Comparison of ENCODE assay signal across 17 cellular contexts in the genomic region with DNA sequence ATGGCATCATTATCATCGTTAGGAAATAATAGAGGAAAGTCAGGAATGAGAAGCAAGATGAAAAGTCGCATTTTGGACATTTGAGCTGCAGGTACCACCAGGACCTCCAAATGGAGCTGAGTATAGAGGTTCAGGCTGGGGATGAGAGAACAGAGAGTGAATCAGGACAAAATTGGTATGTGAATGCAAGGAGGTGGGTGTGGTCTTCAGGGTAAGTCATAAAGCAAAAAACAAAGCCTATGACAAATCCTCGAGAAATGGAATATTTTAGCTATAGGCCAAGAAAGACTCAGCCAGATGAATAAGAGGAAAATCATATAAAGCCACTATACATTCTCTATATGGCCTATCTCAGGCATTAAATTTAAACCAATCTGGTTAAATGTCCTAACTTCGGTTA.
DNase-seq lines count a peak whose midpoint lies in the region; ATAC-seq, FAIRE-seq and TF ChIP-seq lines count a peak whose summit lies in the region.
"Had no signal": no experiment of that assay in that cellular context is flagged by ENCODE, and none has a peak within 500 bp of the region (broad histone marks: within the 10 kb centered on the region; RNA-seq: fewer than 3 reads in every experiment).

No MANE protein-coding gene starts in this region.

- ATAC-seq in RWPE2 (ENCODE audit: low read depth) (peak; percentile 29; the same call in 1 of the 3 replicates), foreskin keratinocyte (peak; percentile 66)
- ATAC-seq: A549 had no signal

- no peaks in the 10 kb centered on the region for H3K9me3 ChIP-seq in RWPE2 (ENCODE audit: severe bottlenecking)
- H3K9me3 ChIP-seq in right atrium auricular region = no peaks in the 10 kb centered on the region
- H3K9me3 ChIP-seq: A549, Caco-2 had no signal

- no peaks in the 10 kb centered on the region for H3K36me3 ChIP-seq in RWPE2 (ENCODE audit: low read depth)
- H3K36me3 ChIP-seq in right atrium auricular region = no peaks in the 10 kb centered on the region

- DNase-seq in H54 (ENCODE audit: insufficient read length, low spot score) = no peak
- DNase-seq in RWPE2 (ENCODE audit: low spot score) = no peak
- DNase-seq in foreskin keratinocyte = peak in 1 of 2 donors; percentile 42
- DNase-seq in AG20443 (ENCODE audit: low spot score) = no peak
- no peak for DNase-seq in dermis blood vessel endothelial cell
- DNase-seq in GM12891 (ENCODE audit: insufficient read length, low spot score) = no peak
- DNase-seq in right atrium auricular region (ENCODE audit: low spot score) = no peak
- DNase-seq: AML-193; Caco-2; CD8-positive, alpha-beta memory T cell; DMS53; KG1 had no signal

- TF ChIP-seq CTCF in RWPE2 (IDR thresholded peaks at IDR 0.05; ENCODE audit: poor library complexity, severe bottlenecking) = no peak
- TF ChIP-seq CTCF in foreskin keratinocyte (conservative IDR thresholded peaks at IDR 0.05) = no peak
- no peak for TF ChIP-seq CTCF in right atrium auricular region (IDR thresholded peaks at IDR 0.05)

- no peak overlapping the region for H3K4me3 ChIP-seq in RWPE2 (ENCODE audit: severe bottlenecking)
- no peak overlapping the region for H3K4me3 ChIP-seq in right atrium auricular region
- H3K4me3 ChIP-seq: A549, BLaER1 had no signal

- no peak for TF ChIP-seq POLR2A in H54 (IDR thresholded peaks at IDR 0.05; ENCODE audit: low read depth, low read length)
- no peak for TF ChIP-seq POLR2A in GM12891 (IDR thresholded peaks at IDR 0.05; ENCODE audit: low read depth, low read length)

- H3K27me3 ChIP-seq in RWPE2 (ENCODE audit: insufficient read depth, poor library complexity, severe bottlenecking) (no peaks in the 10 kb centered on the region), foreskin keratinocyte (no peaks in the 10 kb centered on the region), right atrium auricular region (no peaks in the 10 kb centered on the region)
- H3K27me3 ChIP-seq: BLaER1 had no signal

- H3K27ac ChIP-seq in RWPE2 (ENCODE audit: poor library complexity, severe bottlenecking) (no peak overlapping the region), foreskin keratinocyte (no peak overlapping the region), right atrium auricular region (no peak overlapping the region)
- H3K27ac ChIP-seq: A549, BLaER1, HL-60 had no signal

- FAIRE-seq in H54 (lab: Jason Lieb, UNC) (peak; percentile 58), GM12891 (lab: Jason Lieb, UNC) (no peak)
- FAIRE-seq: A549, G401.6, GM12892 had no signal

- H3K4me1 ChIP-seq in RWPE2 (ENCODE audit: insufficient read depth, poor library complexity, severe bottlenecking) = no peaks in the 10 kb centered on the region
- H3K4me1 ChIP-seq in foreskin keratinocyte = no peaks in the 10 kb centered on the region
- no peaks in the 10 kb centered on the region for H3K4me1 ChIP-seq in right atrium auricular region
- H3K4me1 ChIP-seq: A549, BLaER1, Caco-2 had no signal

TF ChIP-seq in GM12891, 5 proteins besides CTCF, POLR2A, EP300 and RAD21:
- TF ChIP-seq SPI1 (IDR thresholded peaks at IDR 0.05; ENCODE audit: low read depth, low read length) = no peak
- TF ChIP-seq POLR2AphosphoS5 (IDR thresholded peaks at IDR 0.05; ENCODE audit: low read depth, low read length) = no peak
- no peak for TF ChIP-seq POU2F2 (IDR thresholded peaks at IDR 0.05; ENCODE audit: low read depth, low read length)
- no peak for TF ChIP-seq PAX5 (IDR thresholded peaks at IDR 0.05; ENCODE audit: insufficient read depth, low read length, severe bottlenecking)
- no peak for TF ChIP-seq TAF1 (IDR thresholded peaks at IDR 0.05; ENCODE audit: low read depth, low read length)
